8 cellular contexts compared by ENCODE assay signal in genomic region chr2:218068721-218069334, GRCh38. TPM values are rescaled to one million over a fixed set of nuclear protein-coding genes. Genes with fewer than 3 reads are reported as not detected.
DNase-seq lines count a peak whose midpoint lies in the region; ATAC-seq, FAIRE-seq and TF ChIP-seq lines count a peak whose summit lies in the region.
"Not testable (repeated sequence)": the region's sequence is repeated elsewhere in the genome, so short reads cannot be mapped to it uniquely, and the experiment has no call there.

A gene with protein sequence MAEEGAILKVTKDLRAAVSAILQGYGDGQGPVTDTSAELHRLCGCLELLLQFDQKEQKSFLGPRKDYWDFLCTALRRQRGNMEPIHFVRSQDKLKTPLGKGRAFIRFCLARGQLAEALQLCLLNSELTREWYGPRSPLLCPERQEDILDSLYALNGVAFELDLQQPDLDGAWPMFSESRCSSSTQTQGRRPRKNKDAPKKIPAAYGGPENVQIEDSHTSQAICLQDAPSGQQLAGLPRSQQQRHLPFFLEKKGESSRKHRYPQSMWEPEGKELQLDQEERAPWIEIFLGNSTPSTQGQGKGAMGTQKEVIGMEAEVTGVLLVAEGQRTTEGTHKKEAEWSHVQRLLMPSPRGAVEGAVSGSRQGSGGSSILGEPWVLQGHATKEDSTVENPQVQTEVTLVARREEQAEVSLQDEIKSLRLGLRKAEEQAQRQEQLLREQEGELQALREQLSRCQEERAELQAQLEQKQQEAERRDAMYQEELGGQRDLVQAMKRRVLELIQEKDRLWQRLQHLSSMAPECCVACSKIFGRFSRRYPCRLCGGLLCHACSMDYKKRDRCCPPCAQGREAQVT (plus strand): TSS chr2:218069253. CDS start chr2:218070606, 1,353 bp downstream.

- not testable (repeated sequence) for H3K9me3 Mint-ChIP-seq in activated naive CD8-positive, alpha-beta T cell treated with anti-CD3 and anti-CD28 coated beads, Interleukin-2, amount 50 U/mL, for 24 hours

- not testable (repeated sequence) for H3K9ac ChIP-seq in SU-DHL-6 (ENCODE audit: low read length)

- H3K27ac ChIP-seq in SU-DHL-6 (ENCODE audit: low read depth, low read length); heart right ventricle; upper lobe of left lung: not testable (repeated sequence)

- H3K9me3 ChIP-seq in SU-DHL-6 (ENCODE audit: insufficient read depth, low read length); heart right ventricle; upper lobe of left lung: not testable (repeated sequence)

- DNase-seq in GM12891 (ENCODE audit: insufficient read length, low spot score) = peak; percentile 58
- DNase-seq in NCI-H1417 (lab: John Stamatoyannopoulos, UW) = peak; percentile 50 to 85 (median 64)
- peak; percentile 65 for DNase-seq in activated naive CD8-positive, alpha-beta T cell treated with anti-CD3 and anti-CD28 coated beads, Interleukin-2, amount 50 U/mL, for 24 hours
- peak; percentile 35 to 71 for DNase-seq in heart right ventricle
- peak in 8 of 10 donors; percentile 34 to 92 (median 64) for DNase-seq in posterior cingulate gyrus
- peak; percentile 62 to 78 for DNase-seq in upper lobe of left lung

- not testable (repeated sequence) for H3K9me2 ChIP-seq in SU-DHL-6 (replicated peaks; ENCODE audit: insufficient read depth, low read length)

- not testable (repeated sequence) for H3F3A ChIP-seq in SU-DHL-6 (ENCODE audit: insufficient read depth)

- TF ChIP-seq EP300 in upper lobe of left lung (IDR thresholded peaks at IDR 0.05) = not testable (repeated sequence)

- H4K20me1 ChIP-seq in SU-DHL-6 (ENCODE audit: low read depth, low read length) = not testable (repeated sequence)

- H3K27me3 Mint-ChIP-seq in activated naive CD8-positive, alpha-beta T cell treated with anti-CD3 and anti-CD28 coated beads, Interleukin-2, amount 50 U/mL, for 24 hours = peaks cover 15% of the 10 kb centered on the region

- not testable (repeated sequence) for H3K27me3 ChIP-seq in SU-DHL-6 (ENCODE audit: low read length); upper lobe of left lung
- peaks cover 0 to 26% (median 0%) of the 10 kb centered on the region in 7 donors for H3K27me3 ChIP-seq in heart right ventricle

- TF ChIP-seq POLR2A in GM12891 (IDR thresholded peaks at IDR 0.05; ENCODE audit: low read depth, low read length); upper lobe of left lung (IDR thresholded peaks at IDR 0.05): not testable (repeated sequence)

- FAIRE-seq in GM12891 (lab: Jason Lieb, UNC) = peak; percentile 99

- H3K4me1 Mint-ChIP-seq in activated naive CD8-positive, alpha-beta T cell treated with anti-CD3 and anti-CD28 coated beads, Interleukin-2, amount 50 U/mL, for 24 hours = not testable (repeated sequence)

- H3K4me3 ChIP-seq in SU-DHL-6 (ENCODE audit: insufficient read depth, low read length, poor library complexity, severe bottlenecking) = not testable (repeated sequence)
- peak within 1 kb of the TSS in 7 of 10 donors; percentile 13 to 44 (median 33) for H3K4me3 ChIP-seq in heart right ventricle
- H3K4me3 ChIP-seq in upper lobe of left lung = peak within 1 kb of the TSS in 3 of 4 donors; percentile 31 to 45 (median 45)

- H3K36me3 ChIP-seq in SU-DHL-6 (ENCODE audit: low read length); heart right ventricle; upper lobe of left lung: not testable (repeated sequence)

- ATAC-seq in HG02798 (IDR thresholded peaks at IDR 0.05; ENCODE audit: poor library complexity, unreplicated experiment) (peak; percentile 95), heart right ventricle (peak; percentile 56 to 82 (median 68)), upper lobe of left lung (ENCODE audit: low FRiP score in 2 of 2) (peak; percentile 72 to 85)
- peak; percentile 66 for ATAC-seq in activated naive CD8-positive, alpha-beta T cell treated with anti-CD3 and anti-CD28 coated beads, Interleukin-2, amount 50 U/mL, for 24 hours

- H3K4me3 Mint-ChIP-seq in activated naive CD8-positive, alpha-beta T cell treated with anti-CD3 and anti-CD28 coated beads, Interleukin-2, amount 50 U/mL, for 24 hours = peak within 1 kb of the TSS; percentile 62

- 6 to 7% methylated on average over 15 of the region's 15 CpGs for WGBS in heart right ventricle, 2 donors
- WGBS in upper lobe of left lung, 2 donors = 9 to 10% methylated on average over 14 to 15 of the region's 15 CpGs

- not testable (repeated sequence) for H3K27ac Mint-ChIP-seq in activated naive CD8-positive, alpha-beta T cell treated with anti-CD3 and anti-CD28 coated beads, Interleukin-2, amount 50 U/mL, for 24 hours

- not testable (repeated sequence) for H3K36me3 Mint-ChIP-seq in activated naive CD8-positive, alpha-beta T cell treated with anti-CD3 and anti-CD28 coated beads, Interleukin-2, amount 50 U/mL, for 24 hours (ENCODE audit: low read depth)

- not testable (repeated sequence) for H2AFZ ChIP-seq in SU-DHL-6 (ENCODE audit: low read depth, low read length, severe bottlenecking)

- not testable (repeated sequence) for H3K4me2 ChIP-seq in SU-DHL-6 (ENCODE audit: low read depth, low read length, poor library complexity, severe bottlenecking)

- intact Hi-C loops in heart right ventricle (cut with DNase I) (loop anchor here in 8 of 10 donors (1.0 to 10.0 kb wide), 3 partner anchors 282 to 284 kb away; no protein-coding TSS in a partner anchor), posterior cingulate gyrus (cut with DNase I) (loop anchor here (1.0 kb wide), 1 partner anchor 284 kb away; no protein-coding TSS in a partner anchor)

- TF ChIP-seq CTCF in SU-DHL-6 (IDR thresholded peaks at IDR 0.05; ENCODE audit: insufficient read depth, low read length, poor library complexity, severe bottlenecking) (peak; percentile 47), heart right ventricle (IDR thresholded peaks at IDR 0.05) (peak; percentile 66 to 86 (median 81)), upper lobe of left lung (IDR thresholded peaks at IDR 0.05) (peak; percentile 80 to 92 (median 90))

- peaks cover 0 to 19% (median 4%) of the 10 kb centered on the region in 9 donors for H3K4me1 ChIP-seq in heart right ventricle
- H3K4me1 ChIP-seq in upper lobe of left lung = peaks cover 5 to 14% (median 10%) of the 10 kb centered on the region in 4 donors

- H3K79me2 ChIP-seq in SU-DHL-6 (ENCODE audit: insufficient read depth, low read length) = not testable (repeated sequence)

RNA-seq across cellular contexts. Expression of the gene that starts here (rescaled TPM):
- polyA plus RNA-seq in GM12891 (2012; ENCODE audit: low read depth, missing spikeins) = 6.0 TPM
- total RNA-seq in heart right ventricle = under 1 TPM in 1 of 10 donors, not detected in 9; 0.21 TPM
- polyA plus RNA-seq in heart right ventricle = not detected
- total RNA-seq in upper lobe of left lung = under 1 TPM in 4 of 6 donors, not detected in 2; 0.15 to 0.51 (median 0.21) TPM

Comparison
In these comparisons a context has a peak if more than half of its experiments do, and no peak if none do; other contexts are left out.
1. Peak in DNase-seq, ATAC-seq and H3K4me3 ChIP-seq in heart right ventricle; RNA of the gene not detected or under 1 TPM.
2. Peak in DNase-seq, ATAC-seq and H3K4me3 ChIP-seq in upper lobe of left lung; RNA of the gene not detected or under 1 TPM.